Comparison of ENCODE assay signal across 8 cellular contexts in genomic region chr15:100671858-100672543, GRCh38.
A peak's percentile ranks its signal among the peaks of the same experiment; 100 is the strongest.
DNase-seq lines count a peak whose midpoint lies in the region; ATAC-seq and TF ChIP-seq lines count a peak whose summit lies in the region.

No MANE protein-coding gene starts in this region.

- DNase-seq in GM13977 (ENCODE audit: low spot score) (peak; percentile 70), OCI-M1 (lab: John Stamatoyannopoulos, UW) (peak; percentile 36), fibroblast of mammary gland (ENCODE audit: low read depth) (peak; percentile 68), gastrocnemius medialis (no peak), NCI-H446 (lab: John Stamatoyannopoulos, UW) (no peak)
- no peak for DNase-seq in activated T-cell treated with anti-CD3 and anti-CD28 coated beads, Interleukin-2, amount 50 U/mL, for 48 hours

- TF ChIP-seq POLR2A in gastrocnemius medialis (IDR thresholded peaks at IDR 0.05), result no peak

- in situ Hi-C loops in GM13977 (cut with MboI; ENCODE audit: low pct_unique_long_range_greater_than_20kb, low sequenced_read_pairs, unreplicated experiment), result no loop called here
- in situ Hi-C loops in gastrocnemius medialis (cut with MboI; ENCODE audit: low sequenced_read_pairs in 4 of 4), result no loop called here

- H3K27ac ChIP-seq in gastrocnemius medialis, result no peak overlapping the region

- TF ChIP-seq CTCF in GM13977 (IDR thresholded peaks at IDR 0.05; ENCODE audit: extremely low read depth, insufficient read depth, missing control alignments), result peak; percentile 57
- peak; percentile 84 for TF ChIP-seq CTCF in fibroblast of mammary gland (conservative IDR thresholded peaks at IDR 0.05; ENCODE audit: control insufficient read depth, insufficient read depth, low read depth, low read length)
- peak in 3 of 5 experiments; percentile 11 to 40 (median 25) for TF ChIP-seq CTCF in gastrocnemius medialis (IDR thresholded peaks at IDR 0.05 in 4 of 5, conservative IDR thresholded peaks at IDR 0.05 in 1 of 5)

- ATAC-seq in gastrocnemius medialis (peak in 1 of 2 donors; percentile 54), HG03039 (IDR thresholded peaks at IDR 0.05; ENCODE audit: unreplicated experiment) (no peak), HG03521 (IDR thresholded peaks at IDR 0.05; ENCODE audit: unreplicated experiment) (no peak)

- H3K27me3 ChIP-seq in gastrocnemius medialis, result peaks cover 0 to 4% (median 3%) of the 10 kb centered on the region in 3 donors

- intact Hi-C loops in gastrocnemius medialis (cut with DNase I; ENCODE audit: low total_unique reads), result loop anchor here (2.0 kb wide), 1 partner anchor 335 kb away; no protein-coding TSS in a partner anchor

- H3K36me3 ChIP-seq in gastrocnemius medialis, result no peaks in the 10 kb centered on the region

- H3K4me3 ChIP-seq in fibroblast of mammary gland (ENCODE audit: control insufficient read depth, low read depth, low read length) (peak overlapping the region; percentile 20), gastrocnemius medialis (peak overlapping the region in 1 of 4 donors; percentile 7)

- H3K4me1 ChIP-seq in gastrocnemius medialis, result peaks cover 0 to 4% of the 10 kb centered on the region in 2 donors

- no peaks in the 10 kb centered on the region for H3K9me3 ChIP-seq in gastrocnemius medialis

Comparison
In these comparisons a context has a peak if more than half of its experiments do, and no peak if none do; other contexts are left out.
1. DNase-seq: peak in GM13977 (single experiment), OCI-M1 (single experiment) and fibroblast of mammary gland (single experiment); none in gastrocnemius medialis (0 of 2), activated T-cell treated with anti-CD3 and anti-CD28 coated beads, Interleukin-2, amount 50 U/mL, for 48 hours (0 of 2) and NCI-H446 (0 of 2).
2. CTCF ChIP-seq: peak in every context shown above with its lines; median percentile 84 in fibroblast of mammary gland; 57 in GM13977; 25 in gastrocnemius medialis.